2 cellular contexts compared by ENCODE assay signal in the genomic region with DNA sequence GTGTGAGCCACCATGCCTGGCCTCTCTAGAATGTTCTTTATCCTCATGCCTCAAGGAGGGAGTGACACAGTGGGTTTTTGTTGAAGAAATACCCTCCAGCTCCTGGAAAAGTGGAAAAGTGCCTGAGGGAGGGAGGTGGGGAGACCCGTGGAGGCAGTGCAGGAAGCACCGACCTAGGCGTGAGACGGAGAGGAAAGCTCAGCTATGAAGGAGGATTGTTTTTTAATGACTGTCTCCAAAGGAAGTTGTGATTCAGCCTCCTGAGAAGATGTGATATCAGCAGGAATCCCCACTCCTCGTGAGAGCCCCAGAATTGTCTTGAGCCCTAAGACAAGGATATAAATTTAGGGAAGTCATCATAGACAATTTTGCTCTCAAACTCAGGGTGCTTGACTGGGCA.
A peak's percentile ranks its signal among the peaks of the same experiment; 100 is the strongest.
TF ChIP-seq lines count a peak whose summit lies in the region.

No MANE protein-coding gene starts in this region.

TF ChIP-seq in IMR-90, 13 proteins besides CTCF, POLR2A, EP300 and RAD21:
- TF ChIP-seq, protein P1, sequence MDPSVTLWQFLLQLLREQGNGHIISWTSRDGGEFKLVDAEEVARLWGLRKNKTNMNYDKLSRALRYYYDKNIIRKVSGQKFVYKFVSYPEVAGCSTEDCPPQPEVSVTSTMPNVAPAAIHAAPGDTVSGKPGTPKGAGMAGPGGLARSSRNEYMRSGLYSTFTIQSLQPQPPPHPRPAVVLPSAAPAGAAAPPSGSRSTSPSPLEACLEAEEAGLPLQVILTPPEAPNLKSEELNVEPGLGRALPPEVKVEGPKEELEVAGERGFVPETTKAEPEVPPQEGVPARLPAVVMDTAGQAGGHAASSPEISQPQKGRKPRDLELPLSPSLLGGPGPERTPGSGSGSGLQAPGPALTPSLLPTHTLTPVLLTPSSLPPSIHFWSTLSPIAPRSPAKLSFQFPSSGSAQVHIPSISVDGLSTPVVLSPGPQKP (IDR thresholded peaks at IDR 0.05; ENCODE audit: borderline replicate concordance, low read depth, low read length) = no peak
- peak; percentile 16; the same call in 1 of the 2 replicates for TF ChIP-seq MAFK (IDR thresholded peaks at IDR 0.05; ENCODE audit: low read depth, low read length)

TF ChIP-seq in HepG2, 621 proteins besides CTCF, POLR2A, EP300 and RAD21:
- TF ChIP-seq MXI1 (IDR thresholded peaks at IDR 0.05; ENCODE audit: borderline replicate concordance, low read depth, low read length) (no peak), ZFP37 (CRISPR knock-in tag; IDR thresholded peaks at IDR 0.05; ENCODE audit: borderline replicate concordance) (no peak), ZNF614 (CRISPR knock-in tag; IDR thresholded peaks at IDR 0.05; ENCODE audit: borderline replicate concordance) (no peak)
- TF ChIP-seq, protein P2, sequence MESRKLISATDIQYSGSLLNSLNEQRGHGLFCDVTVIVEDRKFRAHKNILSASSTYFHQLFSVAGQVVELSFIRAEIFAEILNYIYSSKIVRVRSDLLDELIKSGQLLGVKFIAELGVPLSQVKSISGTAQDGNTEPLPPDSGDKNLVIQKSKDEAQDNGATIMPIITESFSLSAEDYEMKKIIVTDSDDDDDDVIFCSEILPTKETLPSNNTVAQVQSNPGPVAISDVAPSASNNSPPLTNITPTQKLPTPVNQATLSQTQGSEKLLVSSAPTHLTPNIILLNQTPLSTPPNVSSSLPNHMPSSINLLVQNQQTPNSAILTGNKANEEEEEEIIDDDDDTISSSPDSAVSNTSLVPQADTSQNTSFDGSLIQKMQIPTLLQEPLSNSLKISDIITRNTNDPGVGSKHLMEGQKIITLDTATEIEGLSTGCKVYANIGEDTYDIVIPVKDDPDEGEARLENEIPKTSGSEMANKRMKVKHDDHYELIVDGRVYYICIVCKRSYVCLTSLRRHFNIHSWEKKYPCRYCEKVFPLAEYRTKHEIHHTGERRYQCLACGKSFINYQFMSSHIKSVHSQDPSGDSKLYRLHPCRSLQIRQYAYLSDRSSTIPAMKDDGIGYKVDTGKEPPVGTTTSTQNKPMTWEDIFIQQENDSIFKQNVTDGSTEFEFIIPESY (CRISPR knock-in tag; IDR thresholded peaks at IDR 0.05) = no peak
- TF ChIP-seq, protein P3, sequence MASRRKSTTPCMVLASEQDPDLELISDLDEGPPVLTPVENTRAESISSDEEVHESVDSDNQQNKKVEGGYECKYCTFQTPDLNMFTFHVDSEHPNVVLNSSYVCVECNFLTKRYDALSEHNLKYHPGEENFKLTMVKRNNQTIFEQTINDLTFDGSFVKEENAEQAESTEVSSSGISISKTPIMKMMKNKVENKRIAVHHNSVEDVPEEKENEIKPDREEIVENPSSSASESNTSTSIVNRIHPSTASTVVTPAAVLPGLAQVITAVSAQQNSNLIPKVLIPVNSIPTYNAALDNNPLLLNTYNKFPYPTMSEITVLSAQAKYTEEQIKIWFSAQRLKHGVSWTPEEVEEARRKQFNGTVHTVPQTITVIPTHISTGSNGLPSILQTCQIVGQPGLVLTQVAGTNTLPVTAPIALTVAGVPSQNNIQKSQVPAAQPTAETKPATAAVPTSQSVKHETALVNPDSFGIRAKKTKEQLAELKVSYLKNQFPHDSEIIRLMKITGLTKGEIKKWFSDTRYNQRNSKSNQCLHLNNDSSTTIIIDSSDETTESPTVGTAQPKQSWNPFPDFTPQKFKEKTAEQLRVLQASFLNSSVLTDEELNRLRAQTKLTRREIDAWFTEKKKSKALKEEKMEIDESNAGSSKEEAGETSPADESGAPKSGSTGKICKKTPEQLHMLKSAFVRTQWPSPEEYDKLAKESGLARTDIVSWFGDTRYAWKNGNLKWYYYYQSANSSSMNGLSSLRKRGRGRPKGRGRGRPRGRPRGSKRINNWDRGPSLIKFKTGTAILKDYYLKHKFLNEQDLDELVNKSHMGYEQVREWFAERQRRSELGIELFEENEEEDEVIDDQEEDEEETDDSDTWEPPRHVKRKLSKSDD (CRISPR knock-in tag; IDR thresholded peaks at IDR 0.05; ENCODE audit: low read depth) = no peak
TF ChIP-seq in HepG2: peak in this region for 0.
